ENCODE assay signal across 1 cellular context in the genomic region with DNA sequence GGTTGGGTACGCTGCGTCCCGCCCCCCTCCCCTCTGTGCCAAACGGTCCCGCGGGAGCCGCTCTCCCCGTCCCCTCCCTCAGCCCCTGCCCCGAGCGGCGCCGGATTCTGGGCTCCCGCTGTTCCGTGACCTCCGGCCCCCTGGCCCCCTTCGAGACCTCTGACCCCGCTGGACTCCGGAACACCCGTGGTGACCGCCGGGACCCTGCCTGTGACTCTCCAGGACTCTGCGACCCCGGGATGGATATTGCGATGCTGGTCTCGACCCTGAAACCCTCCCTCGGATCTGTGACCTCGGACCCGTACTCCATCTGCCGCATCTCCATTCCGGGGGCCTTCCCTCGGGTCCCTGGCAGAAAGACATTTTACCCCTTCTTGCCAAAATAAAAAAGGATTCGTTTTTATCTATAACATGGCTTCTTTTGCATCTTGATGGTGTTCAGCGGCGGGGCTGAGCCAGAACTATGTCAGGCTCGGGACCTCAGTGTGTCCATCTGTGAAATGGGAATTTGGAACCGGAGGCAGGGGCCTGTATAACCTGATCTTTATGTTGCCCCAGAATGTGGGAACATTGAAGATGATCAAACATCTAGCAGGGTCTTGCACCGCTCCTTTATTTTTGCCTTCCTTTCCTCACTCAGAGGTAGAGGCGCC.
A peak's percentile ranks its signal among the peaks of the same experiment; 100 is the strongest.
TF ChIP-seq lines count a peak whose summit lies in the region.

No MANE protein-coding gene starts in this region.

TF ChIP-seq in HepG2, 621 proteins besides CTCF, POLR2A, EP300 and RAD21 (continues in another document):
- no peak for TF ChIP-seq RFX3 (CRISPR knock-in tag; IDR thresholded peaks at IDR 0.05)
- TF ChIP-seq KDM1A (CRISPR knock-in tag; IDR thresholded peaks at IDR 0.05), result peak; percentile 90
- no peak for TF ChIP-seq NFIC (IDR thresholded peaks at IDR 0.05; ENCODE audit: low read length)
- TF ChIP-seq NFKBIZ (CRISPR knock-in tag; IDR thresholded peaks at IDR 0.05), result no peak
- TF ChIP-seq TEAD3 (CRISPR knock-in tag; optimal IDR thresholded peaks at IDR 0.05; ENCODE audit: borderline replicate concordance), result no peak
- TF ChIP-seq ZNF589 (CRISPR knock-in tag; conservative IDR thresholded peaks at IDR 0.05), result no peak
- TF ChIP-seq, protein P1, sequence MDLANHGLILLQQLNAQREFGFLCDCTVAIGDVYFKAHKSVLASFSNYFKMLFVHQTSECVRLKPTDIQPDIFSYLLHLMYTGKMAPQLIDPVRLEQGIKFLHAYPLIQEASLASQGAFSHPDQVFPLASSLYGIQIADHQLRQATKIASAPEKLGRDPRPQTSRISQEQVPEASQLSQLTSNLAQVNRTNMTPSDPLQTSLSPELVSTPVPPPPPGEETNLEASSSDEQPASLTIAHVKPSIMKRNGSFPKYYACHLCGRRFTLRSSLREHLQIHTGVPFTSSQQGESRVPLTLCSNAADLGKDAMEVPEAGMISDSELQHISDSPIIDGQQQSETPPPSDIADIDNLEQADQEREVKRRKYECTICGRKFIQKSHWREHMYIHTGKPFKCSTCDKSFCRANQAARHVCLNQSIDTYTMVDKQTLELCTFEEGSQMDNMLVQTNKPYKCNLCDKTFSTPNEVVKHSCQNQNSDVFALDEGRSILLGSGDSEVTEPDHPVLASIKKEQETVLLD (CRISPR knock-in tag; IDR thresholded peaks at IDR 0.05; ENCODE audit: low read depth), result peak; percentile 48; the same call in 1 of the 2 replicates
- TF ChIP-seq, protein P2, sequence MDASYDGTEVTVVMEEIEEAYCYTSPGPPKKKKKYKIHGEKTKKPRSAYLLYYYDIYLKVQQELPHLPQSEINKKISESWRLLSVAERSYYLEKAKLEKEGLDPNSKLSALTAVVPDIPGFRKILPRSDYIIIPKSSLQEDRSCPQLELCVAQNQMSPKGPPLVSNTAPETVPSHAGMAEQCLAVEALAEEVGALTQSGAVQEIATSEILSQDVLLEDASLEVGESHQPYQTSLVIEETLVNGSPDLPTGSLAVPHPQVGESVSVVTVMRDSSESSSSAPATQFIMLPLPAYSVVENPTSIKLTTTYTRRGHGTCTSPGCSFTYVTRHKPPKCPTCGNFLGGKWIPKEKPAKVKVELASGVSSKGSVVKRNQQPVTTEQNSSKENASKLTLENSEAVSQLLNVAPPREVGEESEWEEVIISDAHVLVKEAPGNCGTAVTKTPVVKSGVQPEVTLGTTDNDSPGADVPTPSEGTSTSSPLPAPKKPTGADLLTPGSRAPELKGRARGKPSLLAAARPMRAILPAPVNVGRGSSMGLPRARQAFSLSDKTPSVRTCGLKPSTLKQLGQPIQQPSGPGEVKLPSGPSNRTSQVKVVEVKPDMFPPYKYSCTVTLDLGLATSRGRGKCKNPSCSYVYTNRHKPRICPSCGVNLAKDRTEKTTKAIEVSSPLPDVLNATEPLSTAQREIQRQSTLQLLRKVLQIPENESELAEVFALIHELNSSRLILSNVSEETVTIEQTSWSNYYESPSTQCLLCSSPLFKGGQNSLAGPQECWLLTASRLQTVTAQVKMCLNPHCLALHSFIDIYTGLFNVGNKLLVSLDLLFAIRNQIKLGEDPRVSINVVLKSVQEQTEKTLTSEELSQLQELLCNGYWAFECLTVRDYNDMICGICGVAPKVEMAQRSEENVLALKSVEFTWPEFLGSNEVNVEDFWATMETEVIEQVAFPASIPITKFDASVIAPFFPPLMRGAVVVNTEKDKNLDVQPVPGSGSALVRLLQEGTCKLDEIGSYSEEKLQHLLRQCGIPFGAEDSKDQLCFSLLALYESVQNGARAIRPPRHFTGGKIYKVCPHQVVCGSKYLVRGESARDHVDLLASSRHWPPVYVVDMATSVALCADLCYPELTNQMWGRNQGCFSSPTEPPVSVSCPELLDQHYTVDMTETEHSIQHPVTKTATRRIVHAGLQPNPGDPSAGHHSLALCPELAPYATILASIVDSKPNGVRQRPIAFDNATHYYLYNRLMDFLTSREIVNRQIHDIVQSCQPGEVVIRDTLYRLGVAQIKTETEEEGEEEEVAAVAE (CRISPR knock-in tag; IDR thresholded peaks at IDR 0.05; ENCODE audit: borderline replicate concordance), result no peak
- no peak for TF ChIP-seq RBFOX2 (IDR thresholded peaks at IDR 0.05; ENCODE audit: low read depth, low read length)
- TF ChIP-seq, protein P3, sequence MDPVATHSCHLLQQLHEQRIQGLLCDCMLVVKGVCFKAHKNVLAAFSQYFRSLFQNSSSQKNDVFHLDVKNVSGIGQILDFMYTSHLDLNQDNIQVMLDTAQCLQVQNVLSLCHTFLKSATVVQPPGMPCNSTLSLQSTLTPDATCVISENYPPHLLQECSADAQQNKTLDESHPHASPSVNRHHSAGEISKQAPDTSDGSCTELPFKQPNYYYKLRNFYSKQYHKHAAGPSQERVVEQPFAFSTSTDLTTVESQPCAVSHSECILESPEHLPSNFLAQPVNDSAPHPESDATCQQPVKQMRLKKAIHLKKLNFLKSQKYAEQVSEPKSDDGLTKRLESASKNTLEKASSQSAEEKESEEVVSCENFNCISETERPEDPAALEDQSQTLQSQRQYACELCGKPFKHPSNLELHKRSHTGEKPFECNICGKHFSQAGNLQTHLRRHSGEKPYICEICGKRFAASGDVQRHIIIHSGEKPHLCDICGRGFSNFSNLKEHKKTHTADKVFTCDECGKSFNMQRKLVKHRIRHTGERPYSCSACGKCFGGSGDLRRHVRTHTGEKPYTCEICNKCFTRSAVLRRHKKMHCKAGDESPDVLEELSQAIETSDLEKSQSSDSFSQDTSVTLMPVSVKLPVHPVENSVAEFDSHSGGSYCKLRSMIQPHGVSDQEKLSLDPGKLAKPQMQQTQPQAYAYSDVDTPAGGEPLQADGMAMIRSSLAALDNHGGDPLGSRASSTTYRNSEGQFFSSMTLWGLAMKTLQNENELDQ (CRISPR knock-in tag; IDR thresholded peaks at IDR 0.05; ENCODE audit: borderline replicate concordance), result no peak
- no peak for TF ChIP-seq CENPT (CRISPR knock-in tag; IDR thresholded peaks at IDR 0.05; ENCODE audit: low read depth)
- peak; percentile 43; the same call in 1 of the 2 replicates for TF ChIP-seq NR2C2 (CRISPR knock-in tag; IDR thresholded peaks at IDR 0.05; ENCODE audit: borderline replicate concordance)
- TF ChIP-seq FOXO1 (CRISPR knock-in tag; IDR thresholded peaks at IDR 0.05), result no peak
- TF ChIP-seq, protein P4, sequence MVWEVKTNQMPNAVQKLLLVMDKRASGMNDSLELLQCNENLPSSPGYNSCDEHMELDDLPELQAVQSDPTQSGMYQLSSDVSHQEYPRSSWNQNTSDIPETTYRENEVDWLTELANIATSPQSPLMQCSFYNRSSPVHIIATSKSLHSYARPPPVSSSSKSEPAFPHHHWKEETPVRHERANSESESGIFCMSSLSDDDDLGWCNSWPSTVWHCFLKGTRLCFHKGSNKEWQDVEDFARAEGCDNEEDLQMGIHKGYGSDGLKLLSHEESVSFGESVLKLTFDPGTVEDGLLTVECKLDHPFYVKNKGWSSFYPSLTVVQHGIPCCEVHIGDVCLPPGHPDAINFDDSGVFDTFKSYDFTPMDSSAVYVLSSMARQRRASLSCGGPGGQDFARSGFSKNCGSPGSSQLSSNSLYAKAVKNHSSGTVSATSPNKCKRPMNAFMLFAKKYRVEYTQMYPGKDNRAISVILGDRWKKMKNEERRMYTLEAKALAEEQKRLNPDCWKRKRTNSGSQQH (CRISPR knock-in tag; IDR thresholded peaks at IDR 0.05; ENCODE audit: low read depth), result no peak
- no peak for TF ChIP-seq IRX3 (CRISPR knock-in tag; IDR thresholded peaks at IDR 0.05; ENCODE audit: borderline replicate concordance, low read depth)
- TF ChIP-seq REL (CRISPR knock-in tag; conservative IDR thresholded peaks at IDR 0.05), result no peak
- TF ChIP-seq RAD51 (IDR thresholded peaks at IDR 0.05; ENCODE audit: borderline replicate concordance), result no peak
- no peak for TF ChIP-seq ZNF660 (CRISPR knock-in tag; IDR thresholded peaks at IDR 0.05; ENCODE audit: borderline replicate concordance, low read depth)
- TF ChIP-seq SRF (IDR thresholded peaks at IDR 0.05; ENCODE audit: low read depth, low read length), result no peak
- no peak for TF ChIP-seq ZNF343 (CRISPR knock-in tag; IDR thresholded peaks at IDR 0.05)
- TF ChIP-seq GPN1 (CRISPR knock-in tag; IDR thresholded peaks at IDR 0.05; ENCODE audit: borderline replicate concordance), result no peak
- 0 out of 2 replicates have a peak, but pooled peaks have one; percentile 3 for TF ChIP-seq PCBP1 (IDR thresholded peaks at IDR 0.05; ENCODE audit: borderline replicate concordance, low read depth, low read length)
- TF ChIP-seq, protein P5, sequence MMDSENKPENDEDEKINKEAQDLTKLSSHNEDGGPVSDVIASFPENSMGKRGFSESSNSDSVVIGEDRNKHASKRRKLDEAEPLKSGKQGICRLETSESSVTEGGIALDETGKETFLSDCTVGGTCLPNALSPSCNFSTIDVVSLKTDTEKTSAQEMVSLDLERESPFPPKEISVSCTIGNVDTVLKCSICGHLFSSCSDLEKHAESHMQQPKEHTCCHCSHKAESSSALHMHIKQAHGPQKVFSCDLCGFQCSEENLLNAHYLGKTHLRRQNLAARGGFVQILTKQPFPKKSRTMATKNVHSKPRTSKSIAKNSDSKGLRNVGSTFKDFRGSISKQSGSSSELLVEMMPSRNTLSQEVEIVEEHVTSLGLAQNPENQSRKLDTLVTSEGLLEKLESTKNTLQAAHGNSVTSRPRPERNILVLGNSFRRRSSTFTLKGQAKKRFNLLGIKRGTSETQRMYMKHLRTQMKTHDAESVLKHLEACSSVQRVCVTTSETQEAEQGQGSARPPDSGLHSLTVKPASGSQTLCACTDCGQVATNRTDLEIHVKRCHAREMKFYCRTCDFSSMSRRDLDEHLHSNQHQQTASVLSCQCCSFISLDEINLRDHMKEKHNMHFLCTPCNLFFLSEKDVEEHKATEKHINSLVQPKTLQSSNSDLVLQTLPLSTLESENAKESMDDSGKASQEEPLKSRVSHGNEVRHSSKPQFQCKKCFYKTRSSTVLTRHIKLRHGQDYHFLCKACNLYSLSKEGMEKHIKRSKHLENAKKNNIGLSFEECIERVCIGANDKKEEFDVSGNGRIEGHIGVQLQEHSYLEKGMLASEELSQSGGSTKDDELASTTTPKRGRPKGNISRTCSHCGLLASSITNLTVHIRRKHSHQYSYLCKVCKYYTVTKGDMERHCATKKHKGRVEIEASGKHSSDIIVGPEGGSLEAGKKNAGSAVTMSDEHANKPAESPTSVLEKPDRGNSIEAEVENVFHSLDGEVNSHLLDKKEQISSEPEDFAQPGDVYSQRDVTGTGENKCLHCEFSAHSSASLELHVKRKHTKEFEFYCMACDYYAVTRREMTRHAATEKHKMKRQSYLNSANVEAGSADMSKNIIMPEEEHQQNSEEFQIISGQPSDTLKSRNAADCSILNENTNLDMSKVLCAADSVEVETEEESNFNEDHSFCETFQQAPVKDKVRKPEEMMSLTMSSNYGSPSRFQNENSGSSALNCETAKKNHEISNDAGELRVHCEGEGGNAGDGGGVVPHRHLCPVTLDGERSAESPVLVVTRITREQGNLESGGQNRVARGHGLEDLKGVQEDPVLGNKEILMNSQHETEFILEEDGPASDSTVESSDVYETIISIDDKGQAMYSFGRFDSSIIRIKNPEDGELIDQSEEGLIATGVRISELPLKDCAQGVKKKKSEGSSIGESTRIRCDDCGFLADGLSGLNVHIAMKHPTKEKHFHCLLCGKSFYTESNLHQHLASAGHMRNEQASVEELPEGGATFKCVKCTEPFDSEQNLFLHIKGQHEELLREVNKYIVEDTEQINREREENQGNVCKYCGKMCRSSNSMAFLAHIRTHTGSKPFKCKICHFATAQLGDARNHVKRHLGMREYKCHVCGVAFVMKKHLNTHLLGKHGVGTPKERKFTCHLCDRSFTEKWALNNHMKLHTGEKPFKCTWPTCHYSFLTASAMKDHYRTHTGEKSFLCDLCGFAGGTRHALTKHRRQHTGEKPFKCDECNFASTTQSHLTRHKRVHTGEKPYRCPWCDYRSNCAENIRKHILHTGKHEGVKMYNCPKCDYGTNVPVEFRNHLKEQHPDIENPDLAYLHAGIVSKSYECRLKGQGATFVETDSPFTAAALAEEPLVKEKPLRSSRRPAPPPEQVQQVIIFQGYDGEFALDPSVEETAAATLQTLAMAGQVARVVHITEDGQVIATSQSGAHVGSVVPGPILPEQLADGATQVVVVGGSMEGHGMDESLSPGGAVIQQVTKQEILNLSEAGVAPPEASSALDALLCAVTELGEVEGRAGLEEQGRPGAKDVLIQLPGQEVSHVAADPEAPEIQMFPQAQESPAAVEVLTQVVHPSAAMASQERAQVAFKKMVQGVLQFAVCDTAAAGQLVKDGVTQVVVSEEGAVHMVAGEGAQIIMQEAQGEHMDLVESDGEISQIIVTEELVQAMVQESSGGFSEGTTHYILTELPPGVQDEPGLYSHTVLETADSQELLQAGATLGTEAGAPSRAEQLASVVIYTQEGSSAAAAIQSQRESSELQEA (CRISPR knock-in tag; IDR thresholded peaks at IDR 0.05; ENCODE audit: not compliant biosample characterization), result no peak
- TF ChIP-seq ZSCAN22 (CRISPR knock-in tag; IDR thresholded peaks at IDR 0.05), result no peak
- no peak for TF ChIP-seq TOPORS (CRISPR knock-in tag; IDR thresholded peaks at IDR 0.05)
- TF ChIP-seq, protein P6, sequence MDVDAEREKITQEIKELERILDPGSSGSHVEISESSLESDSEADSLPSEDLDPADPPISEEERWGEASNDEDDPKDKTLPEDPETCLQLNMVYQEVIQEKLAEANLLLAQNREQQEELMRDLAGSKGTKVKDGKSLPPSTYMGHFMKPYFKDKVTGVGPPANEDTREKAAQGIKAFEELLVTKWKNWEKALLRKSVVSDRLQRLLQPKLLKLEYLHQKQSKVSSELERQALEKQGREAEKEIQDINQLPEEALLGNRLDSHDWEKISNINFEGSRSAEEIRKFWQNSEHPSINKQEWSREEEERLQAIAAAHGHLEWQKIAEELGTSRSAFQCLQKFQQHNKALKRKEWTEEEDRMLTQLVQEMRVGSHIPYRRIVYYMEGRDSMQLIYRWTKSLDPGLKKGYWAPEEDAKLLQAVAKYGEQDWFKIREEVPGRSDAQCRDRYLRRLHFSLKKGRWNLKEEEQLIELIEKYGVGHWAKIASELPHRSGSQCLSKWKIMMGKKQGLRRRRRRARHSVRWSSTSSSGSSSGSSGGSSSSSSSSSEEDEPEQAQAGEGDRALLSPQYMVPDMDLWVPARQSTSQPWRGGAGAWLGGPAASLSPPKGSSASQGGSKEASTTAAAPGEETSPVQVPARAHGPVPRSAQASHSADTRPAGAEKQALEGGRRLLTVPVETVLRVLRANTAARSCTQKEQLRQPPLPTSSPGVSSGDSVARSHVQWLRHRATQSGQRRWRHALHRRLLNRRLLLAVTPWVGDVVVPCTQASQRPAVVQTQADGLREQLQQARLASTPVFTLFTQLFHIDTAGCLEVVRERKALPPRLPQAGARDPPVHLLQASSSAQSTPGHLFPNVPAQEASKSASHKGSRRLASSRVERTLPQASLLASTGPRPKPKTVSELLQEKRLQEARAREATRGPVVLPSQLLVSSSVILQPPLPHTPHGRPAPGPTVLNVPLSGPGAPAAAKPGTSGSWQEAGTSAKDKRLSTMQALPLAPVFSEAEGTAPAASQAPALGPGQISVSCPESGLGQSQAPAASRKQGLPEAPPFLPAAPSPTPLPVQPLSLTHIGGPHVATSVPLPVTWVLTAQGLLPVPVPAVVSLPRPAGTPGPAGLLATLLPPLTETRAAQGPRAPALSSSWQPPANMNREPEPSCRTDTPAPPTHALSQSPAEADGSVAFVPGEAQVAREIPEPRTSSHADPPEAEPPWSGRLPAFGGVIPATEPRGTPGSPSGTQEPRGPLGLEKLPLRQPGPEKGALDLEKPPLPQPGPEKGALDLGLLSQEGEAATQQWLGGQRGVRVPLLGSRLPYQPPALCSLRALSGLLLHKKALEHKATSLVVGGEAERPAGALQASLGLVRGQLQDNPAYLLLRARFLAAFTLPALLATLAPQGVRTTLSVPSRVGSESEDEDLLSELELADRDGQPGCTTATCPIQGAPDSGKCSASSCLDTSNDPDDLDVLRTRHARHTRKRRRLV (CRISPR knock-in tag; IDR thresholded peaks at IDR 0.05), result no peak
- no peak; the same call in 1 of the 2 replicates for TF ChIP-seq FOXJ3 (CRISPR knock-in tag; IDR thresholded peaks at IDR 0.05; ENCODE audit: borderline replicate concordance)
- no peak for TF ChIP-seq ZNF180 (CRISPR knock-in tag; IDR thresholded peaks at IDR 0.05; ENCODE audit: borderline replicate concordance, low read depth)
- TF ChIP-seq TMF1 (CRISPR knock-in tag; IDR thresholded peaks at IDR 0.05; ENCODE audit: low read depth), result no peak
- 0 out of 2 replicates have a peak, but pooled peaks have one; percentile 49 for TF ChIP-seq ZNF235 (CRISPR knock-in tag; IDR thresholded peaks at IDR 0.05; ENCODE audit: borderline replicate concordance)
- no peak for TF ChIP-seq ZNF337 (CRISPR knock-in tag; IDR thresholded peaks at IDR 0.05; ENCODE audit: borderline replicate concordance, low read depth)
